ENCODE assay signal across 10 cellular contexts in genomic region chr12:24852420-24852819, GRCh38.
DNase-seq lines count a peak whose midpoint lies in the region; ATAC-seq, FAIRE-seq and TF ChIP-seq lines count a peak whose summit lies in the region.
"Had no signal": no experiment of that assay in that cellular context is flagged by ENCODE, and none has a peak within 500 bp of the region (broad histone marks: within the 10 kb centered on the region; RNA-seq: fewer than 3 reads in every experiment).

No MANE protein-coding gene starts in this region.

- no peak for DNase-seq in Calu3
- no peak for DNase-seq in GM12878 (ENCODE audit: low read depth, low spot score)
- DNase-seq in OCI-M2 (lab: John Stamatoyannopoulos, UW; ENCODE audit: unreplicated experiment) = no peak
- DNase-seq in effector memory CD4-positive, alpha-beta T cell = no peak
- DNase-seq: NCI-H146, posterior cingulate gyrus had no signal

- H3K79me2 ChIP-seq in GM12878 (ENCODE audit: control insufficient read depth, insufficient read depth, low read length) = no peaks in the 10 kb centered on the region

- peak; percentile 18 for TF ChIP-seq CTCF in Calu3 (IDR thresholded peaks at IDR 0.05; ENCODE audit: unreplicated experiment)
- no peak for TF ChIP-seq CTCF in HEK293 (tag by site-specific recombination; IDR thresholded peaks at IDR 0.05)
- peak in 2 of 3 experiments; percentile 14 to 28; a peak in 2 of 6 replicates for TF ChIP-seq CTCF in GM12878 (IDR thresholded peaks at IDR 0.05 in 2 of 3, conservative IDR thresholded peaks at IDR 0.05 in 1 of 3; ENCODE audit: control insufficient read depth in 2 of 3, extremely low read depth in 1 of 3, insufficient read depth in 1 of 3, low read depth in 3 of 3, low read length in 3 of 3)
- TF ChIP-seq CTCF in nephron (IDR thresholded peaks at IDR 0.05; ENCODE audit: unreplicated experiment in 3 of 3) = peak; percentile 30 to 58 (median 48)

- H3K4me1 Mint-ChIP-seq in Calu3 (ENCODE audit: low read depth, unreplicated experiment) (no peaks in the 10 kb centered on the region), nephron (no peaks in the 10 kb centered on the region)

- H3K36me3 Mint-ChIP-seq in Calu3 (ENCODE audit: insufficient read depth, unreplicated experiment) = no peaks in the 10 kb centered on the region
- H3K36me3 Mint-ChIP-seq in nephron (ENCODE audit: low read depth) = peaks cover 35% of the 10 kb centered on the region

- CTCF ChIA-PET in Calu3 (lab: Charles Lee) (interaction anchor here (0.6 kb wide), 1 partner anchor 1476 kb away, joined by 4 read pairs; no protein-coding TSS in a partner anchor), HEK293 (lab: Yijun Ruan, JAX) (interaction anchor here (0.7 to 3.1 kb wide), 8 partner anchors 9 to 130 kb away, joined by 3 to 16 read pairs (median 3); no protein-coding TSS in a partner anchor), GM12878 (lab: Yijun Ruan, JAX) (interaction anchor here (0.7 to 5.6 kb wide), 32 partner anchors 8 to 303 kb away, joined by 3 to 41 read pairs (median 4); no protein-coding TSS in a partner anchor)

- no peak; the same call in 2 of the 3 replicates for ATAC-seq in GM12878
- ATAC-seq in HG03342 (IDR thresholded peaks at IDR 0.05; ENCODE audit: unreplicated experiment) = no peak

- BruUV-seq in Calu3 (replicated peaks; lab: Mats Ljungman, UMichigan) = no TSS peak
- no TSS peak for BruUV-seq in GM12878 (replicated peaks; lab: Mats Ljungman, UMichigan)

- H3K9me3 Mint-ChIP-seq in Calu3 (ENCODE audit: low read depth, unreplicated experiment) = peaks cover 3% of the 10 kb centered on the region
- peaks cover 4% of the 10 kb centered on the region for H3K9me3 Mint-ChIP-seq in nephron

- H3K27ac Mint-ChIP-seq in Calu3 (ENCODE audit: unreplicated experiment) = no peak overlapping the region
- H3K27ac Mint-ChIP-seq in nephron = no peak overlapping the region

- POLR2A ChIA-PET in HEK293 (lab: Yijun Ruan, JAX) = no interaction called here
- POLR2A ChIA-PET in GM12878 (lab: Charles Lee) = no interaction called here

- H3K36me3 ChIP-seq in HEK293 (ENCODE audit: control insufficient read depth in 2 of 2, insufficient read depth in 1 of 2, low read length in 2 of 2) (no peaks in the 10 kb centered on the region), GM12878 (ENCODE audit: control insufficient read depth in 2 of 2, insufficient read depth in 2 of 2, low read length in 1 of 2) (peaks cover 0 to 2% of the 10 kb centered on the region in 2 experiments; a peak in 2 of 4 replicates)
- H3K36me3 ChIP-seq in effector memory CD4-positive, alpha-beta T cell (ENCODE audit: control insufficient read depth, insufficient read depth, low read length) = no peaks in the 10 kb centered on the region

- H2AFZ ChIP-seq in GM12878 (ENCODE audit: control insufficient read depth, low read depth, low read length) = no peak overlapping the region

- no peak overlapping the region for H3K4me3 ChIP-seq in HEK293 (ENCODE audit: low read depth, low read length)
- H3K4me3 ChIP-seq in GM12878 = no peak overlapping the region
- no peak overlapping the region for H3K4me3 ChIP-seq in effector memory CD4-positive, alpha-beta T cell (ENCODE audit: insufficient read depth, low read depth, low read length, poor library complexity, severe bottlenecking)

- H3K4me1 ChIP-seq in HEK293 (ENCODE audit: control insufficient read depth, insufficient read depth, low read length) (no peaks in the 10 kb centered on the region), GM12878 (ENCODE audit: control insufficient read depth, insufficient read depth, low read length) (no peaks in the 10 kb centered on the region)
- H3K4me1 ChIP-seq in effector memory CD4-positive, alpha-beta T cell (ENCODE audit: control insufficient read depth, insufficient read depth, low read length, poor library complexity, severe bottlenecking) = no peaks in the 10 kb centered on the region

- H3K9ac ChIP-seq in GM12878 (ENCODE audit: control insufficient read depth, insufficient read depth, low read length) = no peak overlapping the region

- H3K4me3 Mint-ChIP-seq in Calu3 (ENCODE audit: low read depth, unreplicated experiment) (no peak overlapping the region), nephron (no peak overlapping the region)

- WGBS in GM12878 (ENCODE audit: insufficient coverage, insufficient replicate concordance, low lambda C conversion rate, missing lambda C conversion rate) = 0% methylated on average over 1 of the region's 1 CpG

- peak; percentile 46 for TF ChIP-seq RAD21 in GM12878 (IDR thresholded peaks at IDR 0.05; ENCODE audit: insufficient read depth, low read depth, low read length)

- TF ChIP-seq POLR2A in GM12878 (IDR thresholded peaks at IDR 0.05; ENCODE audit: low read depth, low read length) = no peak

- RAD21 ChIA-PET in GM12878 (lab: Charles Lee; ENCODE audit: unreplicated experiment) = interaction anchor here (0.9 to 3.7 kb wide), 7 partner anchors 18 to 280 kb away, joined by 3 to 13 read pairs (median 5); no protein-coding TSS in a partner anchor

- FAIRE-seq in GM12878 (lab: Jason Lieb, UNC) = no peak
- FAIRE-seq: colon had no signal

- TF ChIP-seq EP300 in GM12878 (IDR thresholded peaks at IDR 0.05; ENCODE audit: borderline replicate concordance in 1 of 2, control insufficient read depth in 1 of 2, low read depth in 2 of 2, low read length in 2 of 2) = no peak

- H3K27ac ChIP-seq in HEK293 (ENCODE audit: extremely low read depth, low read depth, low read length) = no peak overlapping the region
- no peak overlapping the region for H3K27ac ChIP-seq in GM12878 (ENCODE audit: control insufficient read depth, insufficient read depth)
- H3K27ac ChIP-seq in effector memory CD4-positive, alpha-beta T cell (ENCODE audit: insufficient read depth, low read length, poor library complexity, severe bottlenecking) = no peak overlapping the region

- in situ Hi-C loops in GM12878 (cut with MboI) = loop anchor here (5.0 kb wide), 1 partner anchor 280 kb away; no protein-coding TSS in a partner anchor

- peaks cover 12% of the 10 kb centered on the region for H3K27me3 Mint-ChIP-seq in Calu3 (ENCODE audit: unreplicated experiment)
- H3K27me3 Mint-ChIP-seq in nephron (ENCODE audit: low read depth) = no peaks in the 10 kb centered on the region

- H3K27me3 ChIP-seq in GM12878 (replicated peaks in 1 of 2; ENCODE audit: control insufficient read depth in 2 of 2, insufficient read depth in 2 of 2, low read length in 1 of 2) = no peaks in the 10 kb centered on the region
- peaks cover 3% of the 10 kb centered on the region for H3K27me3 ChIP-seq in effector memory CD4-positive, alpha-beta T cell (replicated peaks; ENCODE audit: control insufficient read depth, insufficient read depth, low read length, poor library complexity, severe bottlenecking)

- SMC1A ChIA-PET in GM12878 (lab: Charles Lee; ENCODE audit: uncharacterized antibody, unreplicated experiment) = interaction anchor here (0.6 to 6.4 kb wide), 18 partner anchors 8 to 284 kb away, joined by 3 to 41 read pairs (median 4); partner anchors contain the start of gene BCAT1

- intact Hi-C loops in Calu3 (cut with micrococcal nuclease; ENCODE audit: unreplicated experiment) (loop anchor here (2.0 kb wide), 1 partner anchor 278 kb away; no protein-coding TSS in a partner anchor), GM12878 (cut with micrococcal nuclease; ENCODE audit: unreplicated experiment) (loop anchor here (1.0 to 2.0 kb wide), 2 partner anchors 50 to 279 kb away; no protein-coding TSS in a partner anchor)

- H3K9me3 ChIP-seq in HEK293 (ENCODE audit: control insufficient read depth, insufficient read depth, low read depth, low read length) (no peaks in the 10 kb centered on the region), GM12878 (replicated peaks; ENCODE audit: control insufficient read depth, insufficient read depth, low read length) (no peaks in the 10 kb centered on the region)
- H3K9me3 ChIP-seq in effector memory CD4-positive, alpha-beta T cell (ENCODE audit: control insufficient read depth, low read length) = no peaks in the 10 kb centered on the region

- H4K20me1 ChIP-seq in GM12878 (ENCODE audit: control insufficient read depth, insufficient read depth) = no peaks in the 10 kb centered on the region

- no peak overlapping the region for H3K4me2 ChIP-seq in GM12878 (ENCODE audit: control insufficient read depth, insufficient read depth)

TF ChIP-seq in HEK293, 187 proteins besides CTCF, POLR2A, EP300 and RAD21:
- no peak for TF ChIP-seq ZNF157 (tag by site-specific recombination; IDR thresholded peaks at IDR 0.05)
- TF ChIP-seq ZNF654 (tag by site-specific recombination; IDR thresholded peaks at IDR 0.05; ENCODE audit: low read depth) = peak; percentile 28

TF ChIP-seq in GM12878, 131 proteins besides CTCF, POLR2A, EP300 and RAD21:
- TF ChIP-seq HDGF (IDR thresholded peaks at IDR 0.05) (no peak), NKRF (conservative IDR thresholded peaks at IDR 0.05) (no peak), SMC3 (IDR thresholded peaks at IDR 0.05; ENCODE audit: borderline replicate concordance, low read length) (peak; percentile 35; the same call in 1 of the 2 replicates)
